In the genomic region with DNA sequence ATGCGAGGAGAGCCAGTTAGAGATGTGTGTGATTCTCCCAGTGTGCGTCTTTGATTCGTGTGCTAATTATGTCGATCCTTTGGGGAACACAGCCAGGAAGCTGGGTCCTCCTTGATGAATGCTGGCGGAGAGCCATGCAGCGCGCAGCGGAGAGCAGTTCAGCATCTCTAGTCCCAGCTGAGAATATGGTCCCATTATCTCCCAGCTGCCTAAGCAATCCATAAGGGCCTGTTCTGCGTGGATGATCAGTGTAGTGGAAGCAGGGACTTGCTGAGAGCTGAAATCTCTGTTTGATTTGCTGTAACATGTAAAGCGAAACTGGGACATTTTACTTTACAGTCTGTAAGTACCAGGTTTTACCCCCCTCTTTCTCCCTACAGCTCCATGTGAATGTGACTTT, we compare ENCODE assay signal across 1 cellular context.
TF ChIP-seq lines count a peak whose summit lies in the region.

No MANE protein-coding gene starts in this region.

TF ChIP-seq in SK-N-SH treated with all-trans-retinoic acid at 6 μM for 48 hours, 23 proteins besides CTCF, POLR2A, EP300 and RAD21 (continued from another document):
- TF ChIP-seq, protein P1, sequence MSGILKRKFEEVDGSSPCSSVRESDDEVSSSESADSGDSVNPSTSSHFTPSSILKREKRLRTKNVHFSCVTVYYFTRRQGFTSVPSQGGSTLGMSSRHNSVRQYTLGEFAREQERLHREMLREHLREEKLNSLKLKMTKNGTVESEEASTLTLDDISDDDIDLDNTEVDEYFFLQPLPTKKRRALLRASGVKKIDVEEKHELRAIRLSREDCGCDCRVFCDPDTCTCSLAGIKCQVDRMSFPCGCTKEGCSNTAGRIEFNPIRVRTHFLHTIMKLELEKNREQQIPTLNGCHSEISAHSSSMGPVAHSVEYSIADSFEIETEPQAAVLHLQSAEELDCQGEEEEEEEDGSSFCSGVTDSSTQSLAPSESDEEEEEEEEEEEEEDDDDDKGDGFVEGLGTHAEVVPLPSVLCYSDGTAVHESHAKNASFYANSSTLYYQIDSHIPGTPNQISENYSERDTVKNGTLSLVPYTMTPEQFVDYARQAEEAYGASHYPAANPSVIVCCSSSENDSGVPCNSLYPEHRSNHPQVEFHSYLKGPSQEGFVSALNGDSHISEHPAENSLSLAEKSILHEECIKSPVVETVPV (CRISPR knock-in tag; IDR thresholded peaks at IDR 0.05): no peak
- TF ChIP-seq ZNF8 (CRISPR knock-in tag; IDR thresholded peaks at IDR 0.05) (no peak), ISL1 (CRISPR knock-in tag; IDR thresholded peaks at IDR 0.05) (no peak), CSDC2 (CRISPR knock-in tag; IDR thresholded peaks at IDR 0.05) (no peak), TCF4 (CRISPR knock-in tag; IDR thresholded peaks at IDR 0.05; ENCODE audit: borderline replicate concordance) (no peak)
